ENCODE assay signal across 12 cellular contexts in the genomic region with DNA sequence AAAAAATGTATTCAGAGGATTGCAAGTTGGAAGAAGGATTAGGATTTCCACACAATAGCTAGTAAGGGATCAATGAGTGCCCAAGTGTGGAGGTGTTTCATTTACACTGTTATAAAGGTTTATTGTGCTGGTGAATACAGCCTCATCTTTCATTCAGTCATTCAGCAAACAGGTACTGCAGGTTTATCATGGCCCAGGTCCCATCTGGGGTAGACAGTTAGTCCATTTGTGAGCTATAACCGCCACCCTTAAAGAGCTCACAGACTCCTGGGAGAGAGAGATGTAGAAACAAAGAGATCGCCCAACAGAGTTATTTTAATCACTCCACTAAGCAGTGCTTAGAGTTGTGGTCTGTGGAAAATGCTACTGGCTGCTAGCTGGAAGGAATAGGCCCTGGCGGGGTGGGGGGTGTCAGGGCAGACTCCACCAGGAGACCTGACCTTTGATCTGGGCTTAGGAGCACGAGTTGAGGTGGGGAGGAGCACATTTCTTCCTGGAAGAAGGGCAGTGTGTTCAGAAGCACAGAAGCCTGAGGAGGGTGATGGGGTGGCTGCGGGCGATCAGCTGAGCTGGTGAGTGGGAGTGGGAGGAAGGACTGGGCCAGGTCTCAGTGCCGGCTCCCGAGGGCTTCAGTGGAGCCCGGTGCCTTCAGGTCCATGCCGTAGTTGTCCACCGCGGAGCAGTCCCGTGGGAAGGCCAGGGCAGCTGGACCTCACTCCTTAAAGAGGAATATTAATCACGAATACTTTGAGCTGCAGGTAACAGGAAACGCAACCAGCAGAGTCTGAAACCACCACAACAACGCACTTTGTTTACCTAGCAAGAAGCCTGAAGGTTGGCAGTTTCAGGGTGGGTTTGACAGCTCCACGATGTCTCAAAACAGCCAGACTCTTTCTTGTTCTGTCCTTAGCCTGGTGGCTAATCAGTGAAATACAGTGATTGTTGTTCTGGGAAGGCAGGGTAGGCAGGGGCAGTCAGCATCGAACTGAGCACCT. TPM values are rescaled to one million over a fixed set of nuclear protein-coding genes. Genes with fewer than 3 reads are reported as not detected.
DNase-seq lines count a peak whose midpoint lies in the region; ATAC-seq, FAIRE-seq and TF ChIP-seq lines count a peak whose summit lies in the region.
"Had no signal": no experiment of that assay in that cellular context is flagged by ENCODE, and none has a peak within 500 bp of the region (broad histone marks: within the 10 kb centered on the region; RNA-seq: fewer than 3 reads in every experiment).

No MANE protein-coding gene starts in this region.

- H3K9ac ChIP-seq in IMR-90 (ENCODE audit: low read depth, low read length): no peak overlapping the region

- peaks cover 35 to 90% of the 10 kb centered on the region in 2 experiments for H3K79me1 ChIP-seq in IMR-90 (ENCODE audit: low read depth in 1 of 2, low read length in 2 of 2)

- peak overlapping the region; percentile 9; the same call in 1 of the 2 replicates for H3K4ac ChIP-seq in IMR-90 (ENCODE audit: low read depth, low read length)

- no peak overlapping the region for H3K56ac ChIP-seq in IMR-90 (ENCODE audit: extremely low read depth, insufficient read depth, low read length)

- H3K23ac ChIP-seq in IMR-90 (ENCODE audit: low read depth, low read length): peak overlapping the region; percentile 73; the same call in 1 of the 2 replicates

- H4K5ac ChIP-seq in IMR-90 (ENCODE audit: low read depth, low read length): no peak overlapping the region

- no peak overlapping the region for H3K4me2 ChIP-seq in IMR-90 (ENCODE audit: low read depth, low read length)

- H2BK15ac ChIP-seq in IMR-90 (ENCODE audit: low read depth, low read length): no peak overlapping the region

- peak overlapping the region; percentile 48 for H2AK9ac ChIP-seq in IMR-90 (replicated peaks; ENCODE audit: low read depth, low read length, poor library complexity)

- FAIRE-seq in HTR-8/SVneo (lab: Jason Lieb, UNC): no peak

- peaks cover 0 to 32% (median 3%) of the 10 kb centered on the region in 3 donors for H3K36me3 Mint-ChIP-seq in CD8-positive, alpha-beta memory T cell
- H3K36me3 Mint-ChIP-seq in brain: no peaks in the 10 kb centered on the region
- H3K36me3 Mint-ChIP-seq in naive thymus-derived CD8-positive, alpha-beta T cell: peaks cover 0 to 9% (median 0%) of the 10 kb centered on the region in 3 donors

- H2AFZ ChIP-seq in IMR-90 (replicated peaks; ENCODE audit: low read length, poor library complexity): peak overlapping the region; percentile 67

- peak overlapping the region in 6 of 7 donors; percentile 43 to 85 (median 66) for H3K4me3 Mint-ChIP-seq in CD8-positive, alpha-beta memory T cell
- peak overlapping the region in 1 of 5 experiments; percentile 15 for H3K4me3 Mint-ChIP-seq in brain
- peak overlapping the region in 4 of 10 donors; percentile 19 to 48 (median 36) for H3K4me3 Mint-ChIP-seq in naive thymus-derived CD8-positive, alpha-beta T cell

- H4K8ac ChIP-seq in IMR-90 (ENCODE audit: low read depth in 2 of 2, low read length in 2 of 2): no peak overlapping the region

- H3K9me1 ChIP-seq in IMR-90 (ENCODE audit: insufficient read depth, low read length): peaks cover 41% of the 10 kb centered on the region

- H4K91ac ChIP-seq in IMR-90 (ENCODE audit: insufficient read depth, low read depth, low read length): no peak overlapping the region

- no peak overlapping the region for H3K14ac ChIP-seq in IMR-90 (replicated peaks; ENCODE audit: low read depth, low read length)

- H3K27ac ChIP-seq in CD8-positive, alpha-beta memory T cell (ENCODE audit: low read depth, low read length): no peak overlapping the region
- H3K27ac ChIP-seq in IMR-90 (ENCODE audit: insufficient read depth, low read length): no peak overlapping the region
- H3K27ac ChIP-seq: left lung, VCaP had no signal

- TF ChIP-seq POLR2A in IMR-90 (IDR thresholded peaks at IDR 0.05; ENCODE audit: low read depth, low read length): no peak

- H3K18ac ChIP-seq in IMR-90 (ENCODE audit: low read depth, low read length): no peak overlapping the region

- H3K27me3 Mint-ChIP-seq in CD8-positive, alpha-beta memory T cell: no peaks in the 10 kb centered on the region
- no peaks in the 10 kb centered on the region for H3K27me3 Mint-ChIP-seq in brain
- H3K27me3 Mint-ChIP-seq in naive thymus-derived CD8-positive, alpha-beta T cell: no peaks in the 10 kb centered on the region

- dilution Hi-C loops in IMR-90 (cut with HindIII; ENCODE audit: low sequenced_read_pairs, unreplicated experiment): no loop called here

- no peak for DNase-seq in CD8-positive, alpha-beta memory T cell
- DNase-seq in IMR-90 (no peak), GM10266 (ENCODE audit: extremely low spot score) (no peak), putamen (ENCODE audit: low spot score) (no peak), HTR-8/SVneo (ENCODE audit: insufficient read length, low spot score) (no peak), RKO (ENCODE audit: low spot score) (no peak)
- no peak for DNase-seq in naive thymus-derived CD8-positive, alpha-beta T cell
- DNase-seq: GDM1, NCI-H226 had no signal

- in situ Hi-C loops in IMR-90 (cut with MboI; ENCODE audit: low sequenced_read_pairs): loop anchor here (25.0 kb wide), 1 partner anchor 1201 kb away; a partner anchor contains a TSS

- no peak overlapping the region for H3K4me3 ChIP-seq in CD8-positive, alpha-beta memory T cell (ENCODE audit: low read length)
- H3K4me3 ChIP-seq in IMR-90 (ENCODE audit: insufficient read depth, low read depth, low read length): no peak overlapping the region
- H3K4me3 ChIP-seq: left lung had no signal

- ATAC-seq in IMR-90 (ENCODE audit: low read depth): no peak
- no peak for ATAC-seq in naive thymus-derived CD8-positive, alpha-beta T cell
- ATAC-seq: left lung had no signal

- WGBS in IMR-90 (ENCODE audit: extremely low coverage in 2 of 2, insufficient read length in 1 of 2), 2 experiments: 90% methylated on average over 3 of the region's 18 CpGs; no CpG with 5 or more reads in 1 of the 2 experiments

- H2BK120ac ChIP-seq in IMR-90 (ENCODE audit: low read depth, low read length): no peak overlapping the region

- H3K27me3 ChIP-seq in CD8-positive, alpha-beta memory T cell (ENCODE audit: insufficient read depth, low read length, poor library complexity, severe bottlenecking): no peaks in the 10 kb centered on the region
- H3K27me3 ChIP-seq in IMR-90 (ENCODE audit: control insufficient read depth, insufficient read depth, low read length): no peaks in the 10 kb centered on the region
- H3K27me3 ChIP-seq: left lung had no signal

- H2BK20ac ChIP-seq in IMR-90 (ENCODE audit: low read depth, low read length): no peak overlapping the region; the same call in 1 of the 2 replicates

- TF ChIP-seq CTCF in IMR-90 (conservative IDR thresholded peaks at IDR 0.05; ENCODE audit: low read depth, low read length) (no peak), brain (conservative IDR thresholded peaks at IDR 0.05) (no peak), GM10266 (IDR thresholded peaks at IDR 0.05; ENCODE audit: control insufficient read depth, insufficient read depth, low read depth, missing control alignments) (no peak)

- H3K4me1 ChIP-seq in CD8-positive, alpha-beta memory T cell (ENCODE audit: insufficient read depth, low read length): peaks cover 57% of the 10 kb centered on the region
- peaks cover 25% of the 10 kb centered on the region for H3K4me1 ChIP-seq in IMR-90 (ENCODE audit: control insufficient read depth, insufficient read depth, low read length)

- TF ChIP-seq RAD21 in IMR-90 (IDR thresholded peaks at IDR 0.05; ENCODE audit: low read length): no peak

- POLR2A ChIA-PET in CD8-positive, alpha-beta memory T cell (lab: Charles Lee): interaction anchor here (1.6 kb wide), 1 partner anchor 11 kb away, joined by 9 read pairs; a partner anchor contains a TSS
- POLR2A ChIA-PET in IMR-90 (lab: Charles Lee; ENCODE audit: unreplicated experiment): no interaction called here
- POLR2A ChIA-PET in naive thymus-derived CD8-positive, alpha-beta T cell (lab: Charles Lee): interaction anchor here (0.7 to 1.6 kb wide), 3 partner anchors 10 to 15 kb away, joined by 3 to 6 read pairs (median 4); a partner anchor contains a TSS

- H4K20me1 ChIP-seq in IMR-90 (ENCODE audit: insufficient read depth, low read length): peaks cover 67% of the 10 kb centered on the region

- no peak overlapping the region for H2BK5ac ChIP-seq in IMR-90 (ENCODE audit: low read depth, low read length, poor library complexity, severe bottlenecking)

- intact Hi-C loops in IMR-90 (cut with micrococcal nuclease): no loop called here

- no TSS peak for BruUV-seq in IMR-90 (replicated peaks; lab: Mats Ljungman, UMichigan)

- CTCF ChIA-PET in CD8-positive, alpha-beta memory T cell (lab: Charles Lee): no interaction called here
- CTCF ChIA-PET in IMR-90 (lab: Yijun Ruan, JAX): no interaction called here

- no peaks in the 10 kb centered on the region for H3K36me3 ChIP-seq in CD8-positive, alpha-beta memory T cell (ENCODE audit: insufficient read depth, low read length)
- no peaks in the 10 kb centered on the region for H3K36me3 ChIP-seq in IMR-90 (ENCODE audit: control insufficient read depth, insufficient read depth, low read length)

- no peaks in the 10 kb centered on the region for H3K9me3 Mint-ChIP-seq in CD8-positive, alpha-beta memory T cell
- H3K9me3 Mint-ChIP-seq in brain: no peaks in the 10 kb centered on the region
- no peaks in the 10 kb centered on the region for H3K9me3 Mint-ChIP-seq in naive thymus-derived CD8-positive, alpha-beta T cell

- H3K4me1 Mint-ChIP-seq in CD8-positive, alpha-beta memory T cell: peaks cover 68 to 92% (median 84%) of the 10 kb centered on the region in 3 donors
- H3K4me1 Mint-ChIP-seq in brain: peaks cover 59% of the 10 kb centered on the region
- H3K4me1 Mint-ChIP-seq in naive thymus-derived CD8-positive, alpha-beta T cell: peaks cover 37 to 87% (median 82%) of the 10 kb centered on the region in 4 donors

- peak overlapping the region; percentile 27 to 91 (median 76) for H3K27ac Mint-ChIP-seq in CD8-positive, alpha-beta memory T cell
- peak overlapping the region; percentile 61 to 89 (median 70) for H3K27ac Mint-ChIP-seq in brain
- H3K27ac Mint-ChIP-seq in naive thymus-derived CD8-positive, alpha-beta T cell: peak overlapping the region; percentile 3 to 86 (median 42)

- H2AK5ac ChIP-seq in IMR-90 (ENCODE audit: low read depth, low read length): peak overlapping the region; percentile 40; the same call in 1 of the 2 replicates

- H3K9me3 ChIP-seq in CD8-positive, alpha-beta memory T cell (ENCODE audit: low read length): no peaks in the 10 kb centered on the region
- no peaks in the 10 kb centered on the region for H3K9me3 ChIP-seq in IMR-90 (ENCODE audit: control insufficient read depth, insufficient read depth, low read length)
- H3K9me3 ChIP-seq: left lung had no signal

RNA-seq across cellular contexts. Expression of a gene that starts 11.2 kb away (rescaled TPM):
- total RNA-seq in CD8-positive, alpha-beta memory T cell: 10 to 100 TPM; 15.1 to 17.0 TPM
- polyA plus RNA-seq in CD8-positive, alpha-beta memory T cell: 34.5 TPM
- 38.0 and 39.4 TPM in 2 replicates for total RNA-seq in IMR-90 (2012; rRNA removed)
- 46.4 and 48.5 TPM in 2 replicates for polyA plus RNA-seq in IMR-90 (2012; rRNA removed)
- 66.1 and 71.8 TPM in 2 replicates for polyA plus RNA-seq in IMR-90 (2012; cell fraction: cytosol; rRNA removed)
- 54.4 and 68.2 TPM in 2 replicates for polyA plus RNA-seq in IMR-90 (2012; cell fraction: nucleus; rRNA removed; ENCODE audit: low replicate concordance)
- polyA plus RNA-seq in brain (ENCODE audit: insufficient read depth, low read depth, low replicate concordance): 40.3 TPM
- total RNA-seq in naive thymus-derived CD8-positive, alpha-beta T cell: 10 to 100 TPM; 45.9 to 47.8 TPM
- polyA plus RNA-seq in naive thymus-derived CD8-positive, alpha-beta T cell: 10 to 100 TPM; 26.6 to 29.6 (median 29.2) TPM

RNA-seq across cellular contexts. Expression of a gene that starts 53.6 kb away (rescaled TPM):
- total RNA-seq in CD8-positive, alpha-beta memory T cell: 10 to 100 TPM; 35.4 to 35.9 TPM
- polyA plus RNA-seq in CD8-positive, alpha-beta memory T cell: 13.7 TPM
- 11.8 and 17.2 TPM in 2 replicates for total RNA-seq in IMR-90 (2012; rRNA removed)
- polyA plus RNA-seq in IMR-90 (2012; rRNA removed): 16.5 and 18.5 TPM in 2 replicates
- 3.6 and 5.8 TPM in 2 replicates for polyA plus RNA-seq in IMR-90 (2012; cell fraction: cytosol; rRNA removed)
- polyA plus RNA-seq in IMR-90 (2012; cell fraction: nucleus; rRNA removed; ENCODE audit: low replicate concordance): 4.5 and 21.8 TPM in 2 replicates
- 9.7 TPM for polyA plus RNA-seq in brain (ENCODE audit: insufficient read depth, low read depth, low replicate concordance)
- 10 to 100 TPM; 29.5 to 32.6 TPM for total RNA-seq in naive thymus-derived CD8-positive, alpha-beta T cell
- 10 to 100 TPM in 2 of 3 donors, 1 to 10 TPM in 1; 7.9 to 17.8 (median 11.0) TPM for polyA plus RNA-seq in naive thymus-derived CD8-positive, alpha-beta T cell
